ENCODE assay signal across 1 cellular context in the genomic region with DNA sequence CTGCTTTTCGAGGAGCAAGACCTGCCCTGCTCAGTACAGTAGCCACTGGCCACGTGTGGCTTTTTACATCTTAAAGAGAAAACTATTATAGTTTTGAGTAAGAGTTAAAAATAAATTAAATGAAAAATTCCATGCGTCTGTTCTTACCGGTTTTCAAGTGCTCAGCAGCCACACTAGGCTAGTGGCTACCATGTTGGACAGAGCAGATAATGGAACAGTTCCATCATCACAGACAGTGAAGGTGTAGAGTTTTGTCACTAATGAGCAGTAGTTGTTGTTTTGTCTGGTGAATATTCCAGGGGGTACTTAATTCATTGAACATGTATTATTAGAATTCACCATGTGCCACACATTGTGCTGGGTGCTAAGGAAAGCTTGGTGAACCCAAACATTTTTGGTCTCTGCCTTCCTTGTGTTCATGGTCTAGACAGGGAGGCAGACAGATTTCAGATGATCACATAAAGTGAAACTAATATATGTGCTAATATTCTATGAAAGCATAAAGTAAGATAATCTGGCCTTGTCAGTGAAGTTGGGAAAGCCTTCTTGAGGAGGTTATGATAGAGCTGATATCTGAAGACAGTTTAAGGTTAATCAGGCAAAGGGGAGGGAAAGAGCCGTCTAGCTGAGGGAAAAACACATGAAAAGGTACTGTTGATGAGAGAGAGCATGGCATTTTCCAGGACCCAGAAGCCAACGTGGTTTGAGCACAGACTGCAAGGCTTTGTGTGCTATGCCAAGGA.
TF ChIP-seq lines count a peak whose summit lies in the region.

No MANE protein-coding gene starts in this region.

TF ChIP-seq in IMR-90, 13 proteins besides CTCF, POLR2A, EP300 and RAD21 (continued from another document):
- TF ChIP-seq, protein P1, sequence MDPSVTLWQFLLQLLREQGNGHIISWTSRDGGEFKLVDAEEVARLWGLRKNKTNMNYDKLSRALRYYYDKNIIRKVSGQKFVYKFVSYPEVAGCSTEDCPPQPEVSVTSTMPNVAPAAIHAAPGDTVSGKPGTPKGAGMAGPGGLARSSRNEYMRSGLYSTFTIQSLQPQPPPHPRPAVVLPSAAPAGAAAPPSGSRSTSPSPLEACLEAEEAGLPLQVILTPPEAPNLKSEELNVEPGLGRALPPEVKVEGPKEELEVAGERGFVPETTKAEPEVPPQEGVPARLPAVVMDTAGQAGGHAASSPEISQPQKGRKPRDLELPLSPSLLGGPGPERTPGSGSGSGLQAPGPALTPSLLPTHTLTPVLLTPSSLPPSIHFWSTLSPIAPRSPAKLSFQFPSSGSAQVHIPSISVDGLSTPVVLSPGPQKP (IDR thresholded peaks at IDR 0.05; ENCODE audit: borderline replicate concordance, low read depth, low read length): no peak
- TF ChIP-seq MXI1 (IDR thresholded peaks at IDR 0.05; ENCODE audit: borderline replicate concordance, low read depth, low read length): no peak
- TF ChIP-seq, protein P2, sequence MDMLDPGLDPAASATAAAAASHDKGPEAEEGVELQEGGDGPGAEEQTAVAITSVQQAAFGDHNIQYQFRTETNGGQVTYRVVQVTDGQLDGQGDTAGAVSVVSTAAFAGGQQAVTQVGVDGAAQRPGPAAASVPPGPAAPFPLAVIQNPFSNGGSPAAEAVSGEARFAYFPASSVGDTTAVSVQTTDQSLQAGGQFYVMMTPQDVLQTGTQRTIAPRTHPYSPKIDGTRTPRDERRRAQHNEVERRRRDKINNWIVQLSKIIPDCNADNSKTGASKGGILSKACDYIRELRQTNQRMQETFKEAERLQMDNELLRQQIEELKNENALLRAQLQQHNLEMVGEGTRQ (IDR thresholded peaks at IDR 0.05; ENCODE audit: low read depth, low read length): no peak
- TF ChIP-seq CEBPB (IDR thresholded peaks at IDR 0.05; ENCODE audit: low read depth, low read length): no peak
